In the genomic region with DNA sequence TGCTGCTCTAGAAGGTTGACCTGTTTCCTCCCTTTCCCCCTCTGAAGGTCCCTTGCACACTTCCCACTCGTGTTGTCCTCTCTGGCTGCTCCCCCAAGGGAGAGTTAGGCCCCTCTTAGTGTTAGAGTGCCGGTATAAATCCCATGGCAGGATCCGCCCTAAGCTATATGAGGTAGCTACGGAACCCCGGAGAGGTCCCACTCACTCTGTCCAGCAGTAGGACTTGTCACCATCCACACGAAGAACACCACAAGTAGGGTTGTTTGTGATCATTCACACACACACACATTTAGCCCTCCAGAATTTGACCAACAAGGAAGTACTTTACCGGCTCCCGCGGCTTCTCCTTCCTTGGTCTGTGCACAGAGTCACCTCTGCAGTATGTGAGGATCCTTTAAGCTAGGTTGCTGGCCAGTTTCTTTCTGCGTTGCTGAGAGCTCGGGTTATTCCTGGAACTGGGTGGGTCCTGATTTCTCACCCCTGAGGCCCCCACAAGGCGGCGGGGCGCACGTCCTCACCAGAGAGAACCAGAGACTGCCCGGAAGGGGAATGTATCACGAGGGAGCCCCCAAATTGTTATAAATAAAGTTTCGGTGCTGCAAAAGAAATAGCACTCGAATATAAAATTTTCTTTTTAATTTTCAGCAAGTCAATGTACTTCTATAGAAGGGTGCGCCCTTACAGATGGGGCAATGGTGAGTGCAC, we compare ENCODE assay signal across 7 cellular contexts. TPM values are rescaled to one million over a fixed set of nuclear protein-coding genes. Genes with fewer than 3 reads are reported as not detected.
A peak's percentile ranks its signal among the peaks of the same experiment; 100 is the strongest.
DNase-seq lines count a peak whose midpoint lies in the region; ATAC-seq and TF ChIP-seq lines count a peak whose summit lies in the region.
"Not testable (repeated sequence)": the region's sequence is repeated elsewhere in the genome, so short reads cannot be mapped to it uniquely, and the experiment has no call there.

No MANE protein-coding gene starts in this region.

- intact Hi-C loops in Calu3 (cut with micrococcal nuclease; ENCODE audit: unreplicated experiment): loop anchor here (5.0 kb wide), 2 partner anchors 42 to 53 kb away; a partner anchor contains a TSS
- intact Hi-C loops in MCF 10A (cut with micrococcal nuclease): not testable (repeated sequence)

- not testable (repeated sequence) for H3K9me3 ChIP-seq in HUES6 (ENCODE audit: control insufficient read depth, insufficient read depth, low read depth, low read length); RWPE2 (ENCODE audit: severe bottlenecking); esophagus (ENCODE audit: control insufficient read depth in 2 of 2, insufficient read depth in 1 of 2, low read depth in 1 of 2, low read length in 1 of 2)

- H3K56ac ChIP-seq in mesendoderm (ENCODE audit: low read length): peak overlapping the region; percentile 34

- not testable (repeated sequence) for H3K79me1 ChIP-seq in mesendoderm (ENCODE audit: low read length)

- not testable (repeated sequence) for TF ChIP-seq CTCF in Calu3 (IDR thresholded peaks at IDR 0.05; ENCODE audit: unreplicated experiment); RWPE2 (IDR thresholded peaks at IDR 0.05; ENCODE audit: poor library complexity, severe bottlenecking); MCF 10A (IDR thresholded peaks at IDR 0.05; ENCODE audit: unreplicated experiment)

- H3K27ac ChIP-seq in HUES6 (ENCODE audit: low read depth, low read length): not testable (repeated sequence)
- H3K27ac ChIP-seq in RWPE2 (ENCODE audit: poor library complexity, severe bottlenecking) (peak overlapping the region; percentile 32), esophagus (ENCODE audit: low read depth in 2 of 2, low read length in 1 of 2) (peak overlapping the region; percentile 3 to 49), mesendoderm (ENCODE audit: low read depth, low read length) (peak overlapping the region; percentile 80)

- not testable (repeated sequence) for H3K79me2 ChIP-seq in mesendoderm (ENCODE audit: control insufficient read depth, insufficient read depth, low read length)

- H3K4me1 Mint-ChIP-seq in Calu3 (ENCODE audit: low read depth, unreplicated experiment): peaks cover 29% of the 10 kb centered on the region
- H3K4me1 Mint-ChIP-seq in MCF 10A (ENCODE audit: insufficient read depth, unreplicated experiment); stimulated activated effector memory CD8-positive, alpha-beta T cell treated with anti-CD3 and anti-CD28 coated beads, Interleukin-12 subunit alpha, Interleukin-12 subunit beta, amount 100 ng/mL, for 72 hours: not testable (repeated sequence)

- peaks cover 15% of the 10 kb centered on the region for H3K9me3 Mint-ChIP-seq in Calu3 (ENCODE audit: low read depth, unreplicated experiment)
- H3K9me3 Mint-ChIP-seq in MCF 10A (ENCODE audit: unreplicated experiment): peaks cover 14% of the 10 kb centered on the region
- not testable (repeated sequence) for H3K9me3 Mint-ChIP-seq in stimulated activated effector memory CD8-positive, alpha-beta T cell treated with anti-CD3 and anti-CD28 coated beads, Interleukin-12 subunit alpha, Interleukin-12 subunit beta, amount 100 ng/mL, for 72 hours

- ATAC-seq in RWPE2 (ENCODE audit: low read depth); stimulated activated effector memory CD8-positive, alpha-beta T cell treated with anti-CD3 and anti-CD28 coated beads, Interleukin-12 subunit alpha, Interleukin-12 subunit beta, amount 100 ng/mL, for 72 hours: not testable (repeated sequence)

- not testable (repeated sequence) for H2AK5ac ChIP-seq in mesendoderm (ENCODE audit: low read length)

- H3K27ac Mint-ChIP-seq in Calu3 (ENCODE audit: unreplicated experiment): peak overlapping the region; percentile 40
- peak overlapping the region; percentile 49 for H3K27ac Mint-ChIP-seq in MCF 10A (ENCODE audit: low read depth, unreplicated experiment)
- peak overlapping the region; percentile 38 for H3K27ac Mint-ChIP-seq in stimulated activated effector memory CD8-positive, alpha-beta T cell treated with anti-CD3 and anti-CD28 coated beads, Interleukin-12 subunit alpha, Interleukin-12 subunit beta, amount 100 ng/mL, for 72 hours

- not testable (repeated sequence) for H3K4me1 ChIP-seq in HUES6 (ENCODE audit: control insufficient read depth, insufficient read depth, low read length); RWPE2 (ENCODE audit: insufficient read depth, poor library complexity, severe bottlenecking); esophagus (ENCODE audit: control insufficient read depth in 2 of 2, insufficient read depth in 2 of 2, low read length in 1 of 2); mesendoderm (ENCODE audit: control insufficient read depth, low read depth, low read length)

- H2BK5ac ChIP-seq in mesendoderm (ENCODE audit: low read length): not testable (repeated sequence)

- H2BK120ac ChIP-seq in mesendoderm (ENCODE audit: low read depth, low read length): not testable (repeated sequence)

- H3K4me2 ChIP-seq in mesendoderm (ENCODE audit: low read length): not testable (repeated sequence)

- not testable (repeated sequence) for H3K27me3 Mint-ChIP-seq in Calu3 (ENCODE audit: unreplicated experiment); MCF 10A (ENCODE audit: insufficient read depth, unreplicated experiment)

- not testable (repeated sequence) for H3K27me3 ChIP-seq in HUES6 (ENCODE audit: control insufficient read depth, insufficient read depth, low read length); RWPE2 (ENCODE audit: insufficient read depth, poor library complexity, severe bottlenecking); esophagus (ENCODE audit: control insufficient read depth in 1 of 2, insufficient read depth in 2 of 2, low read length in 2 of 2); mesendoderm (ENCODE audit: insufficient read depth, low read length, poor library complexity)

- CTCF ChIA-PET in Calu3 (lab: Charles Lee); MCF 10A (lab: Yijun Ruan, JAX): not testable (repeated sequence)

- H3K36me3 ChIP-seq in HUES6 (ENCODE audit: control insufficient read depth, insufficient read depth, low read length); RWPE2 (ENCODE audit: low read depth); esophagus (ENCODE audit: control insufficient read depth in 2 of 2, insufficient read depth in 2 of 2, low read length in 1 of 2); mesendoderm (ENCODE audit: control insufficient read depth, insufficient read depth, low read length): not testable (repeated sequence)

- not testable (repeated sequence) for H4K5ac ChIP-seq in mesendoderm (ENCODE audit: low read length)

- POLR2A ChIA-PET in MCF 10A (lab: Yijun Ruan, JAX): not testable (repeated sequence)

- not testable (repeated sequence) for H3K18ac ChIP-seq in mesendoderm (ENCODE audit: low read length)

- H3K4me3 Mint-ChIP-seq in Calu3 (ENCODE audit: low read depth, unreplicated experiment); MCF 10A (ENCODE audit: unreplicated experiment); stimulated activated effector memory CD8-positive, alpha-beta T cell treated with anti-CD3 and anti-CD28 coated beads, Interleukin-12 subunit alpha, Interleukin-12 subunit beta, amount 100 ng/mL, for 72 hours: not testable (repeated sequence)

- BruUV-seq in Calu3 (replicated peaks; lab: Mats Ljungman, UMichigan); MCF 10A (replicated peaks; lab: Mats Ljungman, UMichigan): not testable (repeated sequence)

- H3K36me3 Mint-ChIP-seq in Calu3 (ENCODE audit: insufficient read depth, unreplicated experiment); MCF 10A (ENCODE audit: insufficient read depth, unreplicated experiment); stimulated activated effector memory CD8-positive, alpha-beta T cell treated with anti-CD3 and anti-CD28 coated beads, Interleukin-12 subunit alpha, Interleukin-12 subunit beta, amount 100 ng/mL, for 72 hours: not testable (repeated sequence)

- not testable (repeated sequence) for H2BK15ac ChIP-seq in mesendoderm (replicated peaks; ENCODE audit: low read depth)

- not testable (repeated sequence) for H3K9ac ChIP-seq in HUES6 (ENCODE audit: low read length); mesendoderm (ENCODE audit: low read length)

- DNase-seq in Calu3; RWPE2 (ENCODE audit: low spot score); MCF 10A (ENCODE audit: unreplicated experiment); mesendoderm; stimulated activated effector memory CD8-positive, alpha-beta T cell treated with anti-CD3 and anti-CD28 coated beads, Interleukin-12 subunit alpha, Interleukin-12 subunit beta, amount 100 ng/mL, for 72 hours (ENCODE audit: low spot score in 2 of 2): not testable (repeated sequence)

- 92 to 93% methylated on average over 20 of the region's 20 CpGs for WGBS in esophagus, 2 donors
- no CpG with 5 or more reads among the region's 20 CpGs for WGBS in mesendoderm (ENCODE audit: extremely low coverage, insufficient coverage, low lambda C conversion rate)

- H3K4me3 ChIP-seq in HUES6 (ENCODE audit: low read depth, low read length): peak overlapping the region; percentile 5; the same call in 1 of the 2 replicates
- not testable (repeated sequence) for H3K4me3 ChIP-seq in RWPE2 (ENCODE audit: severe bottlenecking); esophagus (ENCODE audit: low read depth in 1 of 2, low read length in 2 of 2); mesendoderm (ENCODE audit: low read length)

- not testable (repeated sequence) for H3K4ac ChIP-seq in mesendoderm (ENCODE audit: low read depth, low read length)

- H4K8ac ChIP-seq in mesendoderm (ENCODE audit: low read depth, low read length): not testable (repeated sequence)

- not testable (repeated sequence) for H3K23ac ChIP-seq in mesendoderm (ENCODE audit: low read length)

RNA-seq across cellular contexts. Expression of a gene that starts 40.8 kb away (rescaled TPM):
- total RNA-seq in Calu3 (2022): 8.7 and 11.3 TPM in 2 replicates
- 5.6 and 7.3 TPM in 2 replicates for total RNA-seq in MCF 10A (2022)
- polyA plus RNA-seq in esophagus: 1 to 10 TPM; 1.4 to 2.0 TPM
- polyA plus RNA-seq in mesendoderm (2013, experiment 1 of 2): 12.2 TPM
- 10.8 TPM for polyA plus RNA-seq in mesendoderm (2013, experiment 2 of 2)
